Comparison of ENCODE assay signal across 1 cellular context in the genomic region with DNA sequence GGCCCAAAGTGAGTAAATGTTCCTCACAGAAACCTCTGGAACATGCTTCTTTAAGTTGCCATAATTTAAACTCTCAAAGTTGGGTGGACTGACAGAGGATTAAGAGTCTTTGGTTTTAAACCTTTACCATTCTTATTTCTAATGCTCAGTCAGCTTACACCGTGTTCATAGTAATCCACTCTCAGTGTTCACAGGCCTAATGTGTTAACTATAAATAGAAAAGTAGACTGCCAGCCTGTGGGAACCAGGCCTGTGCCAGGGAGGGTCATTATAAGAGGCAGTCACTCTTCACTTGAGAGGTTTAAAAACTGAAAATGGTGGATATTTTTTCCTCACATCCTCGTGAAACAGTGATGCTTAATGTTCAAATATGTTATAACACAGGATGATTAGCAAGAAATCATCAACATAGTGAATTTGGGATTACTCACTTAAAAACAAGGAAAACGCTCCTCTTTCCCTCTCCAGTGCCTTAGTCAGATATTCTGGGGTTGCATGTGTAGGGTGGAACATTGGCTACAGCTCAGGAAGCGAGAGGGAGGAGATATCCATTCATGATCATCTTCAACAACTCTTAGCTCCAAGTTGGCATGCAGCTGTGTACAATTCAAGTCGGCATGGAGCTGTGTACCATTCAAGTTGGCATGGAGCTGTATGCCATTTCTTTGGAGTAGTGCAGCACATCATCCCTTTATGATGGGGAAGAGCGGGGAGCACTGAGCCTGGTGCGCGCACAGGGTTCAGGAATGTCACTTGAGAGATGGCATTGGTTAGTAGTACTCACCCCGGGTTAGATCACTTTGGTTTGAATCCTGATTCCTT.
TF ChIP-seq lines count a peak whose summit lies in the region.

No MANE protein-coding gene starts in this region.

TF ChIP-seq in IMR-90, 13 proteins besides CTCF, POLR2A, EP300 and RAD21:
- TF ChIP-seq, protein P1, sequence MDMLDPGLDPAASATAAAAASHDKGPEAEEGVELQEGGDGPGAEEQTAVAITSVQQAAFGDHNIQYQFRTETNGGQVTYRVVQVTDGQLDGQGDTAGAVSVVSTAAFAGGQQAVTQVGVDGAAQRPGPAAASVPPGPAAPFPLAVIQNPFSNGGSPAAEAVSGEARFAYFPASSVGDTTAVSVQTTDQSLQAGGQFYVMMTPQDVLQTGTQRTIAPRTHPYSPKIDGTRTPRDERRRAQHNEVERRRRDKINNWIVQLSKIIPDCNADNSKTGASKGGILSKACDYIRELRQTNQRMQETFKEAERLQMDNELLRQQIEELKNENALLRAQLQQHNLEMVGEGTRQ (IDR thresholded peaks at IDR 0.05; ENCODE audit: low read depth, low read length), result no peak
- TF ChIP-seq MAFK (IDR thresholded peaks at IDR 0.05; ENCODE audit: low read depth, low read length) (no peak), RCOR1 (IDR thresholded peaks at IDR 0.05; ENCODE audit: insufficient replicate concordance, low read length) (no peak), NFE2L2 (IDR thresholded peaks at IDR 0.05; ENCODE audit: low read depth, low read length) (no peak), FOS (IDR thresholded peaks at IDR 0.05; ENCODE audit: low read depth, low read length) (no peak), CHD1 (IDR thresholded peaks at IDR 0.05; ENCODE audit: low read depth, low read length) (no peak), CEBPB (IDR thresholded peaks at IDR 0.05; ENCODE audit: low read depth, low read length) (no peak), SMC3 (IDR thresholded peaks at IDR 0.05; ENCODE audit: low read depth, low read length) (no peak), MAZ (IDR thresholded peaks at IDR 0.05; ENCODE audit: borderline replicate concordance, low read depth, low read length) (no peak), BHLHE40 (IDR thresholded peaks at IDR 0.05; ENCODE audit: low read depth, low read length) (no peak), RFX5 (IDR thresholded peaks at IDR 0.05; ENCODE audit: low read depth, low read length) (no peak), MXI1 (IDR thresholded peaks at IDR 0.05; ENCODE audit: borderline replicate concordance, low read depth, low read length) (no peak)
- TF ChIP-seq, protein P2, sequence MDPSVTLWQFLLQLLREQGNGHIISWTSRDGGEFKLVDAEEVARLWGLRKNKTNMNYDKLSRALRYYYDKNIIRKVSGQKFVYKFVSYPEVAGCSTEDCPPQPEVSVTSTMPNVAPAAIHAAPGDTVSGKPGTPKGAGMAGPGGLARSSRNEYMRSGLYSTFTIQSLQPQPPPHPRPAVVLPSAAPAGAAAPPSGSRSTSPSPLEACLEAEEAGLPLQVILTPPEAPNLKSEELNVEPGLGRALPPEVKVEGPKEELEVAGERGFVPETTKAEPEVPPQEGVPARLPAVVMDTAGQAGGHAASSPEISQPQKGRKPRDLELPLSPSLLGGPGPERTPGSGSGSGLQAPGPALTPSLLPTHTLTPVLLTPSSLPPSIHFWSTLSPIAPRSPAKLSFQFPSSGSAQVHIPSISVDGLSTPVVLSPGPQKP (IDR thresholded peaks at IDR 0.05; ENCODE audit: borderline replicate concordance, low read depth, low read length), result no peak
